Comparison of ENCODE assay signal across 11 cellular contexts in the genomic region with DNA sequence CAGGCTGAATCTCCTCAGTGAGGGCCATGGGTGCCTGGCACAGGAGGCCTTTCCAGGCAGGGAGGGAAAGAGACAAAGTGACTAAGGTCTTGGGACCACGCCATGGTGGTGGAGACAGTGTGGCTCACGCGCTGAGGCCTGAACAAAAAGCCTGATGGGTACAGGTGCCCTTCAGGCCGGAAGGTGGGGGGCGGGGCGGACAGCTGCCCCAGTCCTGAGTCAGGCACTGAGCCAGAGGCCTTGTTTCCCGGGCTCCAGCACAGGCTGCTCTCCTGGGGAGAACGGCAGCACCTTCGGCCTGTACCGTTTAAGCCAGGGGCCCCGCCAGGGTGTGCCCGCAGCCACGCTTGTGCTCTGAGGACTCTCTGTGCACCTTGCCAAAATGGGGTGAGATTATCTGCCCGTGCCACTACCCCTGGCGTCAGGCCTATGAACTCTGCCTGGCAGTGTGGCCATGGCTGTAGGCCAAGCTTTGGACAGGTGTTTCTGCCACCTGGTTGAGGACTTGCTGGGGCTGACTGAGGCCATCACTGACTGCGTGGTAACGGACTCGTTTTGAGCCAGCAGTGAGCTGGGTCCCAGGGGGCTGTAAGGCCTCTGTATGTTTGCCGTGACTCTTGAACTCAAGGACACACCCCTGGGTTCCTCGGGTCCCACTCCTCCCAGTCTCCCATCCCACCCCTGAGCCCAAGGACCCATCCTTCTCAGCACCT. TPM values are rescaled to one million over a fixed set of nuclear protein-coding genes. Genes with fewer than 3 reads are reported as not detected.
DNase-seq lines count a peak whose midpoint lies in the region; ATAC-seq, FAIRE-seq and TF ChIP-seq lines count a peak whose summit lies in the region.
"Had no signal": no experiment of that assay in that cellular context is flagged by ENCODE, and none has a peak within 500 bp of the region (broad histone marks: within the 10 kb centered on the region; RNA-seq: fewer than 3 reads in every experiment).

No MANE protein-coding gene starts in this region.

- peak overlapping the region; percentile 10; the same call in 1 of the 2 replicates for H3K4me2 ChIP-seq in OCI-LY1 (ENCODE audit: low read length)

- no peaks in the 10 kb centered on the region for H3K9me2 ChIP-seq in OCI-LY1 (ENCODE audit: low read depth, low read length)

- no peaks in the 10 kb centered on the region for H3K27me3 ChIP-seq in OCI-LY1 (ENCODE audit: insufficient read depth, low read length)
- no peaks in the 10 kb centered on the region for H3K27me3 ChIP-seq in right cardiac atrium (ENCODE audit: control insufficient read depth, insufficient read depth)
- H3K27me3 ChIP-seq: uterus had no signal

- no peak overlapping the region for H3K4me3 Mint-ChIP-seq in stimulated activated effector memory CD8-positive, alpha-beta T cell treated with anti-CD3 and anti-CD28 coated beads, Interleukin-12 subunit alpha, Interleukin-12 subunit beta, amount 100 ng/mL, for 72 hours
- H3K4me3 Mint-ChIP-seq: activated CD4-positive, alpha-beta memory T cell treated with anti-CD3 and anti-CD28 coated beads, Interleukin-2, amount 10 ng/mL, durations not matched to agents 7 days and 5 days had no signal

- FAIRE-seq in GM19239 (lab: Jason Lieb, UNC) = no peak

- H3K36me3 Mint-ChIP-seq in stimulated activated effector memory CD8-positive, alpha-beta T cell treated with anti-CD3 and anti-CD28 coated beads, Interleukin-12 subunit alpha, Interleukin-12 subunit beta, amount 100 ng/mL, for 72 hours = peaks cover 6% of the 10 kb centered on the region

- peak overlapping the region; percentile 47; the same call in 1 of the 2 replicates for H3K9ac ChIP-seq in OCI-LY1 (ENCODE audit: low read length)

- H3K4me1 Mint-ChIP-seq in stimulated activated effector memory CD8-positive, alpha-beta T cell treated with anti-CD3 and anti-CD28 coated beads, Interleukin-12 subunit alpha, Interleukin-12 subunit beta, amount 100 ng/mL, for 72 hours = peaks cover 29% of the 10 kb centered on the region

- no peaks in the 10 kb centered on the region for H4K20me1 ChIP-seq in OCI-LY1 (ENCODE audit: insufficient read depth, low read length)

- intact Hi-C loops in right cardiac atrium (cut with DNase I) = loop anchor here in 1 of 4 donors (10.0 kb wide), 1 partner anchor 151 kb away; no protein-coding TSS in a partner anchor

- no peak for ATAC-seq in right cardiac atrium
- no peak for ATAC-seq in stimulated activated effector memory CD8-positive, alpha-beta T cell treated with anti-CD3 and anti-CD28 coated beads, Interleukin-12 subunit alpha, Interleukin-12 subunit beta, amount 100 ng/mL, for 72 hours

- 83% methylated on average over 20 of the region's 20 CpGs for WGBS in right cardiac atrium

- H3K79me2 ChIP-seq in OCI-LY1 (ENCODE audit: insufficient read depth, low read length) = no peaks in the 10 kb centered on the region

- no peak overlapping the region for H2AFZ ChIP-seq in OCI-LY1 (ENCODE audit: low read length)

- peak; percentile 57 for DNase-seq in NCI-H748 (lab: John Stamatoyannopoulos, UW; ENCODE audit: unreplicated experiment)
- DNase-seq in NCI-H748 treated with DMSO at 0.1 percent for 48 hours (lab: John Stamatoyannopoulos, UW) = no peak
- DNase-seq in right cardiac atrium = peak in 2 of 3 donors; percentile 56 to 58
- DNase-seq in stimulated activated effector memory CD8-positive, alpha-beta T cell treated with anti-CD3 and anti-CD28 coated beads, Interleukin-12 subunit alpha, Interleukin-12 subunit beta, amount 100 ng/mL, for 72 hours (ENCODE audit: low spot score in 2 of 2) = no peak
- DNase-seq in activated T-cell treated with anti-CD3 and anti-CD28 coated beads, Interleukin-2, amount 50 U/mL, for 48 hours = no peak
- no peak for DNase-seq in NK-92 treated with Interleukin-12 subunit alpha and Interleukin-12 subunit beta, amount 100 ng/mL, for 24 hours (lab: John Stamatoyannopoulos, UW)
- no peak for DNase-seq in GM19239 (ENCODE audit: insufficient read length, low spot score)
- DNase-seq: activated CD4-positive, alpha-beta memory T cell treated with anti-CD3 and anti-CD28 coated beads, Interleukin-2, amount 10 ng/mL, durations not matched to agents 7 days and 5 days; central memory CD4-positive, alpha-beta T cell; uterus had no signal

- H3K9me3 Mint-ChIP-seq in stimulated activated effector memory CD8-positive, alpha-beta T cell treated with anti-CD3 and anti-CD28 coated beads, Interleukin-12 subunit alpha, Interleukin-12 subunit beta, amount 100 ng/mL, for 72 hours = no peaks in the 10 kb centered on the region
- H3K9me3 Mint-ChIP-seq: activated CD4-positive, alpha-beta memory T cell treated with anti-CD3 and anti-CD28 coated beads, Interleukin-2, amount 10 ng/mL, durations not matched to agents 7 days and 5 days had no signal

- no peaks in the 10 kb centered on the region for H3F3A ChIP-seq in OCI-LY1 (ENCODE audit: insufficient read depth, low read length)

- H3K9me3 ChIP-seq in OCI-LY1 (ENCODE audit: low read length) = no peaks in the 10 kb centered on the region
- no peaks in the 10 kb centered on the region for H3K9me3 ChIP-seq in right cardiac atrium (ENCODE audit: control insufficient read depth, low read length)
- H3K9me3 ChIP-seq: uterus had no signal

- H3K36me3 ChIP-seq in OCI-LY1 (ENCODE audit: insufficient read depth, low read length) = no peaks in the 10 kb centered on the region; the same call in 1 of the 2 replicates
- H3K36me3 ChIP-seq: uterus had no signal

- no peak overlapping the region for H3K4me3 ChIP-seq in OCI-LY1 (ENCODE audit: low read depth, low read length, poor library complexity, severe bottlenecking)
- no peak overlapping the region for H3K4me3 ChIP-seq in right cardiac atrium (ENCODE audit: low read length)
- H3K4me3 ChIP-seq: uterus had no signal

- H3K27ac ChIP-seq in OCI-LY1 (ENCODE audit: low read depth, low read length, poor library complexity, severe bottlenecking) (peak overlapping the region; percentile 92), right cardiac atrium (ENCODE audit: low read length) (no peak overlapping the region)
- H3K27ac ChIP-seq: uterus had no signal

- peaks cover 52% of the 10 kb centered on the region for H3K4me1 ChIP-seq in OCI-LY1 (ENCODE audit: insufficient read depth, low read length, severe bottlenecking)
- H3K4me1 ChIP-seq in right cardiac atrium (ENCODE audit: control insufficient read depth, insufficient read depth, low read length) = no peaks in the 10 kb centered on the region

- no peak; the same call in 1 of the 2 replicates for TF ChIP-seq CTCF in OCI-LY1 (IDR thresholded peaks at IDR 0.05; ENCODE audit: low read length)

- H3K27ac Mint-ChIP-seq in stimulated activated effector memory CD8-positive, alpha-beta T cell treated with anti-CD3 and anti-CD28 coated beads, Interleukin-12 subunit alpha, Interleukin-12 subunit beta, amount 100 ng/mL, for 72 hours = peak overlapping the region; percentile 86
- H3K27ac Mint-ChIP-seq: activated CD4-positive, alpha-beta memory T cell treated with anti-CD3 and anti-CD28 coated beads, Interleukin-2, amount 10 ng/mL, durations not matched to agents 7 days and 5 days had no signal

RNA-seq across cellular contexts. Expression of a gene that starts 31.7 kb away (rescaled TPM):
- total RNA-seq in right cardiac atrium = 10 to 100 TPM; 20.0 to 22.9 (median 21.1) TPM
- polyA plus RNA-seq in right cardiac atrium = 9.9 TPM

Comparison
In these comparisons a context has a peak if more than half of its experiments do, and no peak if none do; other contexts are left out.
1. DNase-seq: peak in NCI-H748 (single experiment) and right cardiac atrium (2 of 3); none in NCI-H748 treated with DMSO at 0.1 percent for 48 hours (single experiment), stimulated activated effector memory CD8-positive, alpha-beta T cell treated with anti-CD3 and anti-CD28 coated beads, Interleukin-12 subunit alpha, Interleukin-12 subunit beta, amount 100 ng/mL, for 72 hours (0 of 2), activated T-cell treated with anti-CD3 and anti-CD28 coated beads, Interleukin-2, amount 50 U/mL, for 48 hours (0 of 2), NK-92 treated with Interleukin-12 subunit alpha and Interleukin-12 subunit beta, amount 100 ng/mL, for 24 hours (single experiment) and GM19239 (single experiment).